Comparison of ENCODE assay signal across 8 cellular contexts in the genomic region with DNA sequence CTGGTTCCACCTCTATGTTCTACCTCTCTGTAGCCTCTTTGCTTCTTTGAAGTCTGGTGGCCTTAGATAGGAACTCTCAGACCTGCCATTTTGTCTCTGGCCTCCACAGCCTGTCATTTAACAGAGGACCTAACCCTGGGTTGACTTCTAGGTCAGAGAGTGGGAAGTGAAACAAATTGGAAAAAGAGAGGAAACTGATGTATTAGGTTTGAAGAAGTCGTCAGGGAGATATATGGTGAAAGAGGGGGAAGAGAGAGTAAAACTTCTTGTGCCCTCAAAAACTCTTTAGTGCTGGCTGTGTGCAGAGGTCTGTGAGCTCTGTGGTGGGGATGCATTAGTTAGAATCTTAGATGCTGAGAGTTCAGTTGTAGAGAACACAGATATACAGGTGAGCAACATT. TPM values are rescaled to one million over a fixed set of nuclear protein-coding genes. Genes with fewer than 3 reads are reported as not detected.
DNase-seq lines count a peak whose midpoint lies in the region; ATAC-seq and TF ChIP-seq lines count a peak whose summit lies in the region.

No MANE protein-coding gene starts in this region.

- H3K4me1 ChIP-seq in GM23338 (ENCODE audit: insufficient read depth) (peaks cover 11% of the 10 kb centered on the region), OCI-LY3 (ENCODE audit: low read length) (peaks cover 57% of the 10 kb centered on the region), endodermal cell (ENCODE audit: control insufficient read depth, insufficient read depth, low read length) (peaks cover 2% of the 10 kb centered on the region), rectal smooth muscle tissue (ENCODE audit: control insufficient read depth, insufficient read depth, low read length) (peaks cover 4% of the 10 kb centered on the region)

- H3K9ac ChIP-seq in OCI-LY3 (ENCODE audit: low read length) (peak overlapping the region; percentile 66), endodermal cell (ENCODE audit: extremely low read depth, low read length, poor library complexity, severe bottlenecking) (no peak overlapping the region), rectal smooth muscle tissue (ENCODE audit: low read length) (no peak overlapping the region)

- H3K4me3 Mint-ChIP-seq in GM23338 (peak overlapping the region; percentile 65; the same call in 2 of the 3 replicates), endodermal cell (peak overlapping the region; percentile 60)

- H3K27me3 Mint-ChIP-seq in GM23338 (ENCODE audit: insufficient read depth, low read depth, poor library complexity) (peaks cover 10% of the 10 kb centered on the region), endodermal cell (ENCODE audit: insufficient read depth) (peaks cover 71% of the 10 kb centered on the region)

- H3K9me3 Mint-ChIP-seq in GM23338 (no peaks in the 10 kb centered on the region; the same call in 2 of the 3 replicates), endodermal cell (peaks cover 4% of the 10 kb centered on the region)

- H3K27ac Mint-ChIP-seq in GM23338 (no peak overlapping the region), endodermal cell (no peak overlapping the region)

- no peaks in the 10 kb centered on the region for H3K79me2 ChIP-seq in GM23338 (replicated peaks; ENCODE audit: insufficient read depth)
- H3K79me2 ChIP-seq in OCI-LY3 (ENCODE audit: low read length): no peaks in the 10 kb centered on the region

- H4K20me1 ChIP-seq in GM23338 (replicated peaks; ENCODE audit: insufficient read depth): no peaks in the 10 kb centered on the region
- no peaks in the 10 kb centered on the region for H4K20me1 ChIP-seq in OCI-LY3 (ENCODE audit: insufficient read depth, low read length)

- H3K27ac ChIP-seq in GM23338 (ENCODE audit: low read depth): no peak overlapping the region
- H3K27ac ChIP-seq in OCI-LY3 (ENCODE audit: low read length): peak overlapping the region; percentile 28
- no peak overlapping the region for H3K27ac ChIP-seq in endodermal cell (ENCODE audit: low read depth, low read length)
- no peak overlapping the region for H3K27ac ChIP-seq in rectal smooth muscle tissue (ENCODE audit: low read depth, low read length)

- TF ChIP-seq CTCF in GM23338 (conservative IDR thresholded peaks at IDR 0.05; ENCODE audit: low read depth in 2 of 2) (no peak), OCI-LY3 (IDR thresholded peaks at IDR 0.05; ENCODE audit: low read depth, low read length) (no peak), endodermal cell (conservative IDR thresholded peaks at IDR 0.05) (no peak)

- H3K27me3 ChIP-seq in GM23338 (ENCODE audit: insufficient read depth) (peaks cover 23% of the 10 kb centered on the region; the same call in 1 of the 2 replicates), OCI-LY3 (ENCODE audit: low read depth, low read length) (peaks cover 19% of the 10 kb centered on the region; the same call in 1 of the 2 replicates), endodermal cell (ENCODE audit: control insufficient read depth, insufficient read depth, low read length, poor library complexity, severe bottlenecking) (no peaks in the 10 kb centered on the region), rectal smooth muscle tissue (ENCODE audit: control insufficient read depth, insufficient read depth, low read length) (no peaks in the 10 kb centered on the region)

- H3K36me3 Mint-ChIP-seq in GM23338 (ENCODE audit: low read depth): no peaks in the 10 kb centered on the region
- no peaks in the 10 kb centered on the region for H3K36me3 Mint-ChIP-seq in endodermal cell (ENCODE audit: low read depth)

- no peaks in the 10 kb centered on the region for H3F3A ChIP-seq in GM23338 (replicated peaks; ENCODE audit: low read depth)

- 81% methylated on average over 1 of the region's 1 CpG; no CpG with 5 or more reads in 1 of the 2 experiments for WGBS in endodermal cell (ENCODE audit: insufficient coverage in 1 of 2, insufficient read length in 1 of 2), 2 experiments

- H3K4me1 Mint-ChIP-seq in GM23338: peaks cover 10% of the 10 kb centered on the region
- no peaks in the 10 kb centered on the region for H3K4me1 Mint-ChIP-seq in endodermal cell

- ATAC-seq in GM23338 (no peak), GM18870 (IDR thresholded peaks at IDR 0.05; ENCODE audit: unreplicated experiment) (no peak), HG03442 (IDR thresholded peaks at IDR 0.05; ENCODE audit: unreplicated experiment) (no peak), HG02885 (IDR thresholded peaks at IDR 0.05; ENCODE audit: poor library complexity, unreplicated experiment) (no peak)

- peak overlapping the region; percentile 75 for H2AFZ ChIP-seq in GM23338
- H2AFZ ChIP-seq in OCI-LY3 (ENCODE audit: low read depth, low read length): peak overlapping the region; percentile 99

- DNase-seq in GM23338 (ENCODE audit: low spot score) (no peak), endodermal cell (no peak)
- no peak for DNase-seq in stimulated activated CD4-positive, alpha-beta T cell treated with anti-CD3 and anti-CD28 coated beads, Interleukin-1b, Interleukin-23, amount 100 ng/mL, for 48 hours

- H3K36me3 ChIP-seq in GM23338 (ENCODE audit: insufficient read depth) (no peaks in the 10 kb centered on the region), OCI-LY3 (replicated peaks; ENCODE audit: low read depth, low read length) (no peaks in the 10 kb centered on the region), endodermal cell (ENCODE audit: control insufficient read depth, insufficient read depth, low read length) (no peaks in the 10 kb centered on the region), rectal smooth muscle tissue (ENCODE audit: control insufficient read depth, insufficient read depth, low read length) (no peaks in the 10 kb centered on the region)

- H3K4me3 ChIP-seq in GM23338: no peak overlapping the region
- peak overlapping the region; percentile 80 for H3K4me3 ChIP-seq in OCI-LY3 (ENCODE audit: low read length)
- H3K4me3 ChIP-seq in endodermal cell (ENCODE audit: low read length): no peak overlapping the region
- peak overlapping the region; percentile 17 for H3K4me3 ChIP-seq in rectal smooth muscle tissue (ENCODE audit: low read length)

- H3K4me2 ChIP-seq in GM23338 (0 out of 2 replicates have a peak overlapping the region, but pooled peaks have one; percentile 62), OCI-LY3 (ENCODE audit: low read length) (peak overlapping the region; percentile 89)

- H3K9me2 ChIP-seq in GM23338 (ENCODE audit: insufficient read depth): peaks cover 18% of the 10 kb centered on the region

- no peaks in the 10 kb centered on the region for H3K9me3 ChIP-seq in OCI-LY3 (ENCODE audit: insufficient read depth, low read length)
- H3K9me3 ChIP-seq in endodermal cell (ENCODE audit: control insufficient read depth, low read length): peaks cover 6% of the 10 kb centered on the region

TF ChIP-seq in GM23338, 12 proteins besides CTCF, POLR2A, EP300 and RAD21:
- no peak for TF ChIP-seq CREB1 (CRISPR knock-in tag; IDR thresholded peaks at IDR 0.05; ENCODE audit: low read depth)

RNA-seq across cellular contexts. Expression of gene CD1D, which starts 30.2 kb away (rescaled TPM):
- total RNA-seq in GM23338 (2014; rRNA removed; shearing (Covaris generic)): 1.3 and 2.7 TPM in 2 replicates
- polyA plus RNA-seq in GM23338 (2016; fragmentation: Nextera tagmentation; extraction: Ambion mirVana): 1.5 and 1.7 TPM in 2 replicates
- total RNA-seq in endodermal cell: 1 to 10 TPM; 1.7 TPM
- polyA plus RNA-seq in endodermal cell (2013, experiment 1 of 2): 0.75 TPM
- polyA plus RNA-seq in endodermal cell (2013, experiment 2 of 2): 0.33 TPM

Comparison
In these comparisons a context has a peak if more than half of its experiments do, and no peak if none do; other contexts are left out.
1. H3K4me3 ChIP-seq: peak in OCI-LY3 (single experiment) and rectal smooth muscle tissue (single experiment); none in GM23338 (single experiment) and endodermal cell (single experiment).